Comparison of ENCODE assay signal across 1 cellular context in the genomic region with DNA sequence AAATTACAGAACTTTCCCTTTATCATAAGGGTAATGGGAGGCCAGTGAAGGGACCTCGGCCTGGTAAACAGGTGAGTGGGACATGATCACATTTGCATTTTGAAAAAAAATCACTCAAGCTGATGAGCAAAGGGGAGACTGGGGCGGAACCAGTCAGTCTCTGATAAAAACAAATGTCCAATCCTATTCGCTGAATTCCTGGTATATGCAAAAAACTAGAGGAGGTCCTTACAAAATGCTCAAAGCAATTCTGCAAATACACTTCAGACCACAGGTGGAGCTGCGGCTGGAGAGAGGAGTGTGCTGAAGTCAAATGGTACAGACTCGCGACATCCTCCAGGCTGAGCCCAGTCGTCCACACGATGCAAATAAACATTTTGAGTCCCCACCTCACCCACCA.
TF ChIP-seq lines count a peak whose summit lies in the region.

No MANE protein-coding gene starts in this region.

TF ChIP-seq in HEK293, 187 proteins besides CTCF, POLR2A, EP300 and RAD21 (continued from another document):
- TF ChIP-seq ZNF311 (tag by site-specific recombination; IDR thresholded peaks at IDR 0.05; ENCODE audit: borderline replicate concordance) = no peak
